Comparison of ENCODE assay signal across 8 cellular contexts in genomic region chr22:40436460-40437431, GRCh38.
A peak's percentile ranks its signal among the peaks of the same experiment; 100 is the strongest.
DNase-seq lines count a peak whose midpoint lies in the region; ATAC-seq, FAIRE-seq and TF ChIP-seq lines count a peak whose summit lies in the region.

No MANE protein-coding gene starts in this region.

- H3K27ac Mint-ChIP-seq in activated T-helper 2 cell treated with anti-CD3 and anti-CD28 coated beads, Interferon-gamma antibody, Interleukin-2, Interleukin-4, amounts not matched to agents 10 μg/mL and 5 μg/mL and 100 μg/mL, durations not matched to agents 14 hours and 24 hours and 36 hours: peak overlapping the region; percentile 74

- FAIRE-seq in GM12892 (lab: Jason Lieb, UNC): no peak

- ATAC-seq in GM18868 (IDR thresholded peaks at IDR 0.05; ENCODE audit: unreplicated experiment) (peak; percentile 61), HG03108 (IDR thresholded peaks at IDR 0.05; ENCODE audit: unreplicated experiment) (peak; percentile 56), psoas muscle (peak; percentile 73 to 76 (median 74))

- no peaks in the 10 kb centered on the region for H3K9me3 Mint-ChIP-seq in activated T-helper 2 cell treated with anti-CD3 and anti-CD28 coated beads, Interferon-gamma antibody, Interleukin-2, Interleukin-4, amounts not matched to agents 10 μg/mL and 5 μg/mL and 100 μg/mL, durations not matched to agents 14 hours and 24 hours and 36 hours

- H3K27me3 ChIP-seq in cardiac muscle cell (no peaks in the 10 kb centered on the region), psoas muscle (ENCODE audit: insufficient read depth in 3 of 3, low read length in 2 of 3) (no peaks in the 10 kb centered on the region)

- peak overlapping the region; percentile 7 for H3K4me3 Mint-ChIP-seq in activated T-helper 2 cell treated with anti-CD3 and anti-CD28 coated beads, Interferon-gamma antibody, Interleukin-2, Interleukin-4, amounts not matched to agents 10 μg/mL and 5 μg/mL and 100 μg/mL, durations not matched to agents 14 hours and 24 hours and 36 hours (ENCODE audit: low read depth)

- no peak for TF ChIP-seq POLR2A in GM12892 (IDR thresholded peaks at IDR 0.05; ENCODE audit: low read depth, low read length)

- H3K4me1 Mint-ChIP-seq in activated T-helper 2 cell treated with anti-CD3 and anti-CD28 coated beads, Interferon-gamma antibody, Interleukin-2, Interleukin-4, amounts not matched to agents 10 μg/mL and 5 μg/mL and 100 μg/mL, durations not matched to agents 14 hours and 24 hours and 36 hours (ENCODE audit: low read depth): peaks cover 42% of the 10 kb centered on the region

- H3K36me3 ChIP-seq in cardiac muscle cell (no peaks in the 10 kb centered on the region), psoas muscle (ENCODE audit: insufficient read depth in 1 of 2, low read depth in 1 of 2) (peaks cover 0 to 8% of the 10 kb centered on the region in 2 donors)

- H3K9me3 ChIP-seq in cardiac muscle cell (ENCODE audit: low read depth) (no peaks in the 10 kb centered on the region), psoas muscle (no peaks in the 10 kb centered on the region)

- H3K27ac ChIP-seq in cardiac muscle cell: peak overlapping the region; percentile 88
- H3K27ac ChIP-seq in psoas muscle: peak overlapping the region; percentile 85

- H3K4me1 ChIP-seq in cardiac muscle cell (ENCODE audit: low read depth) (peaks cover 27% of the 10 kb centered on the region), psoas muscle (peaks cover 39% of the 10 kb centered on the region)

- 12 to 23% (median 15%) methylated on average over 14 of the region's 14 CpGs for WGBS in psoas muscle, 3 donors

- peaks cover 31% of the 10 kb centered on the region for H3K36me3 Mint-ChIP-seq in activated T-helper 2 cell treated with anti-CD3 and anti-CD28 coated beads, Interferon-gamma antibody, Interleukin-2, Interleukin-4, amounts not matched to agents 10 μg/mL and 5 μg/mL and 100 μg/mL, durations not matched to agents 14 hours and 24 hours and 36 hours (ENCODE audit: low read depth)

- peak overlapping the region; percentile 13 for H3K4me3 ChIP-seq in cardiac muscle cell
- H3K4me3 ChIP-seq in psoas muscle: peak overlapping the region; percentile 51

- intact Hi-C loops in activated T-helper 2 cell treated with anti-CD3 and anti-CD28 coated beads, Interferon-gamma antibody, Interleukin-2, Interleukin-4, amounts not matched to agents 10 μg/mL and 5 μg/mL and 100 μg/mL, durations not matched to agents 14 hours and 24 hours and 36 hours (cut with micrococcal nuclease): loop anchor here (1.0 to 2.0 kb wide), 3 partner anchors 42 to 210 kb away; no protein-coding TSS in a partner anchor
- intact Hi-C loops in psoas muscle (cut with DNase I): loop anchor here (1.0 to 5.0 kb wide), 3 partner anchors 76 to 210 kb away; no protein-coding TSS in a partner anchor

- peak; percentile 64 for TF ChIP-seq CTCF in cardiac muscle cell (IDR thresholded peaks at IDR 0.05; ENCODE audit: low read depth, low read length)
- peak; percentile 75 for TF ChIP-seq CTCF in psoas muscle (IDR thresholded peaks at IDR 0.05)

- DNase-seq in CMK (ENCODE audit: low read depth) (peak; percentile 93), NCI-H526 (lab: John Stamatoyannopoulos, UW) (peak; percentile 6 to 53), cardiac muscle cell (ENCODE audit: low read depth in 1 of 2, low spot score in 1 of 2) (peak; percentile 57 to 78), psoas muscle (no peak), GM12892 (ENCODE audit: insufficient read length) (no peak)
- DNase-seq in activated T-helper 2 cell treated with anti-CD3 and anti-CD28 coated beads, Interferon-gamma antibody, Interleukin-2, Interleukin-4, amounts not matched to agents 10 μg/mL and 5 μg/mL and 100 μg/mL, durations not matched to agents 14 hours and 24 hours and 36 hours (ENCODE audit: low spot score): no peak

- no peaks in the 10 kb centered on the region for H3K27me3 Mint-ChIP-seq in activated T-helper 2 cell treated with anti-CD3 and anti-CD28 coated beads, Interferon-gamma antibody, Interleukin-2, Interleukin-4, amounts not matched to agents 10 μg/mL and 5 μg/mL and 100 μg/mL, durations not matched to agents 14 hours and 24 hours and 36 hours (ENCODE audit: low read depth)

Comparison
In these comparisons a context has a peak if more than half of its experiments do, and no peak if none do; other contexts are left out.
1. DNase-seq: peak in CMK (single experiment), NCI-H526 (2 of 2) and cardiac muscle cell (2 of 2); none in activated T-helper 2 cell treated with anti-CD3 and anti-CD28 coated beads, Interferon-gamma antibody, Interleukin-2, Interleukin-4, amounts not matched to agents 10 μg/mL and 5 μg/mL and 100 μg/mL, durations not matched to agents 14 hours and 24 hours and 36 hours (single experiment), psoas muscle (0 of 2) and GM12892 (single experiment).
2. Peak in every context shown above with its lines, with median percentiles within 50 percentile points of each other: ATAC-seq.